9 cellular contexts compared by ENCODE assay signal in genomic region chr17:7043195-7043543, GRCh38. TPM values are rescaled to one million over a fixed set of nuclear protein-coding genes. Genes with fewer than 3 reads are reported as not detected.
DNase-seq lines count a peak whose midpoint lies in the region; ATAC-seq and TF ChIP-seq lines count a peak whose summit lies in the region.
"Had no signal": no experiment of that assay in that cellular context is flagged by ENCODE, and none has a peak within 500 bp of the region (broad histone marks: within the 10 kb centered on the region; RNA-seq: fewer than 3 reads in every experiment).

No MANE protein-coding gene starts in this region.

- DNase-seq in Caco-2 (no peak), heart right ventricle (no peak), prostate gland (ENCODE audit: low spot score) (no peak), epidermal melanocyte (ENCODE audit: insufficient read length, low spot score) (no peak), SW480 (ENCODE audit: low spot score) (no peak)
- DNase-seq in activated CD8-positive, alpha-beta T cell treated with anti-CD3 and anti-CD28 coated beads for 36 hours = no peak
- no peak for DNase-seq in stimulated activated CD4-positive, alpha-beta T cell treated with anti-CD3 and anti-CD28 coated beads, Interleukin-2, amount 100 ng/mL, for 24 hours
- DNase-seq: NCI-H187 treated with DMSO at 0.1 percent for 48 hours had no signal

- CTCF ChIA-PET in Caco-2 (lab: Charles Lee) = no interaction called here
- CTCF ChIA-PET in activated CD8-positive, alpha-beta T cell treated with anti-CD3 and anti-CD28 coated beads for 36 hours (lab: Charles Lee) = interaction anchor here (1.3 to 12.3 kb wide), 3 partner anchors 39 to 94 kb away, joined by 3 to 371 read pairs (median 4); no protein-coding TSS in a partner anchor

- H3K36me3 ChIP-seq in Caco-2 (ENCODE audit: control insufficient read depth, insufficient read depth, low read length) = no peaks in the 10 kb centered on the region
- H3K36me3 ChIP-seq in heart right ventricle = no peaks in the 10 kb centered on the region
- no peaks in the 10 kb centered on the region for H3K36me3 ChIP-seq in prostate gland

- TF ChIP-seq CTCF in Caco-2 (IDR thresholded peaks at IDR 0.05; ENCODE audit: insufficient read depth in 1 of 2, low read depth in 1 of 2, low read length in 1 of 2, severe bottlenecking in 1 of 2, unreplicated experiment in 1 of 2) (no peak), heart right ventricle (IDR thresholded peaks at IDR 0.05) (no peak), prostate gland (IDR thresholded peaks at IDR 0.05) (no peak)
- TF ChIP-seq CTCF in activated CD8-positive, alpha-beta T cell treated with anti-CD3 and anti-CD28 coated beads for 36 hours (IDR thresholded peaks at IDR 0.05) = no peak

- intact Hi-C loops in Caco-2 (cut with micrococcal nuclease; ENCODE audit: unreplicated experiment) = no loop called here
- intact Hi-C loops in activated CD8-positive, alpha-beta T cell treated with anti-CD3 and anti-CD28 coated beads for 36 hours (cut with micrococcal nuclease) = no loop called here
- intact Hi-C loops in heart right ventricle (cut with DNase I) = loop anchor here in 3 of 10 donors (10.0 kb wide), 2 partner anchors 252 to 262 kb away; partner anchors contain the start of genes YBX2 (in 2 of the 3) and EIF5A (in 1 of the 3)
- intact Hi-C loops in prostate gland (cut with DNase I) = loop anchor here (10.0 kb wide), 1 partner anchor 242 kb away; the partner anchor contains the start of gene SLC2A4

- H3K27me3 Mint-ChIP-seq in Caco-2 (ENCODE audit: insufficient read depth, unreplicated experiment) = no peaks in the 10 kb centered on the region
- H3K27me3 Mint-ChIP-seq in activated CD8-positive, alpha-beta T cell treated with anti-CD3 and anti-CD28 coated beads for 36 hours = peaks cover 2% of the 10 kb centered on the region

- H3K4me1 ChIP-seq in Caco-2 = peaks cover 8% of the 10 kb centered on the region; the same call in 1 of the 2 replicates
- peaks cover 9 to 44% (median 37%) of the 10 kb centered on the region in 9 donors for H3K4me1 ChIP-seq in heart right ventricle
- peaks cover 25% of the 10 kb centered on the region for H3K4me1 ChIP-seq in prostate gland (replicated peaks)

- H3K4me3 Mint-ChIP-seq in Caco-2 (ENCODE audit: unreplicated experiment) = no peak overlapping the region
- H3K4me3 Mint-ChIP-seq in activated CD8-positive, alpha-beta T cell treated with anti-CD3 and anti-CD28 coated beads for 36 hours = peak overlapping the region; percentile 77

- no peak overlapping the region for H3K27ac Mint-ChIP-seq in Caco-2 (ENCODE audit: unreplicated experiment)
- H3K27ac Mint-ChIP-seq in activated CD8-positive, alpha-beta T cell treated with anti-CD3 and anti-CD28 coated beads for 36 hours = peak overlapping the region; percentile 85

- H3K36me3 Mint-ChIP-seq in Caco-2 (ENCODE audit: insufficient read depth, unreplicated experiment) = peaks cover 14% of the 10 kb centered on the region
- H3K36me3 Mint-ChIP-seq in activated CD8-positive, alpha-beta T cell treated with anti-CD3 and anti-CD28 coated beads for 36 hours (ENCODE audit: low read depth) = peaks cover 1% of the 10 kb centered on the region

- peak overlapping the region in 8 of 10 donors; percentile 42 to 72 (median 66) for H3K27ac ChIP-seq in heart right ventricle
- H3K27ac ChIP-seq in prostate gland = peak overlapping the region in 1 of 2 donors; percentile 27

- 1 to 4% methylated on average over 25 of the region's 25 CpGs for WGBS in heart right ventricle, 2 donors
- WGBS in prostate gland = 5% methylated on average over 25 of the region's 25 CpGs

- BruUV-seq in Caco-2 (replicated peaks; lab: Mats Ljungman, UMichigan) = no TSS peak

- POLR2A ChIA-PET in Caco-2 (lab: Charles Lee) = no interaction called here
- POLR2A ChIA-PET in activated CD8-positive, alpha-beta T cell treated with anti-CD3 and anti-CD28 coated beads for 36 hours (lab: Charles Lee) = interaction anchor here (1.3 kb wide), 1 partner anchor 89 kb away, joined by 3 read pairs; no protein-coding TSS in a partner anchor

- H3K4me1 Mint-ChIP-seq in Caco-2 (ENCODE audit: low read depth, unreplicated experiment) = peaks cover 7% of the 10 kb centered on the region
- peaks cover 41% of the 10 kb centered on the region for H3K4me1 Mint-ChIP-seq in activated CD8-positive, alpha-beta T cell treated with anti-CD3 and anti-CD28 coated beads for 36 hours (ENCODE audit: low read depth)

- ATAC-seq in activated CD8-positive, alpha-beta T cell treated with anti-CD3 and anti-CD28 coated beads for 36 hours = no peak
- ATAC-seq in heart right ventricle (peak; percentile 7 to 66 (median 44)), GM18858 (IDR thresholded peaks at IDR 0.05; ENCODE audit: unreplicated experiment) (no peak)

- H3K4me3 ChIP-seq in Caco-2 (ENCODE audit: low read depth, low read length) = peak overlapping the region; percentile 38
- peak overlapping the region; percentile 40 to 63 (median 55) for H3K4me3 ChIP-seq in heart right ventricle
- H3K4me3 ChIP-seq in prostate gland = peak overlapping the region; percentile 21 to 32

- no peak for TF ChIP-seq POLR2A in prostate gland (IDR thresholded peaks at IDR 0.05)

- H3K27me3 ChIP-seq in Caco-2 (replicated peaks; ENCODE audit: control insufficient read depth, insufficient read depth, low read length) = no peaks in the 10 kb centered on the region
- peaks cover 5 to 55% (median 29%) of the 10 kb centered on the region in 7 donors for H3K27me3 ChIP-seq in heart right ventricle
- H3K27me3 ChIP-seq in prostate gland (replicated peaks; ENCODE audit: insufficient read depth) = no peaks in the 10 kb centered on the region

- H3K9me3 Mint-ChIP-seq in Caco-2 (ENCODE audit: unreplicated experiment) = no peaks in the 10 kb centered on the region
- H3K9me3 Mint-ChIP-seq in activated CD8-positive, alpha-beta T cell treated with anti-CD3 and anti-CD28 coated beads for 36 hours = no peaks in the 10 kb centered on the region

- H3K9me3 ChIP-seq in Caco-2 (no peaks in the 10 kb centered on the region), heart right ventricle (no peaks in the 10 kb centered on the region), prostate gland (no peaks in the 10 kb centered on the region)

RNA-seq across cellular contexts. Expression of gene SLC16A11, which starts 0.7 kb away (rescaled TPM):
- total RNA-seq in Caco-2 (2022) (0.35 and 0.43 TPM in 2 replicates), heart right ventricle (1 to 10 TPM in 1 of 10 donors, under 1 TPM in 9; 0.19 to 1.1 (median 0.48) TPM), prostate gland (1 to 10 TPM; 1.8 to 2.3 TPM)
- 1 to 10 TPM; 3.1 to 3.4 TPM for total RNA-seq in activated CD8-positive, alpha-beta T cell treated with anti-CD3 and anti-CD28 coated beads for 36 hours
- 1 to 10 TPM in 1 of 2 donors, under 1 TPM in 1; 0.78 to 2.1 TPM for polyA plus RNA-seq in heart right ventricle

RNA-seq across cellular contexts. Expression of gene SLC16A13, which starts 7.4 kb away (rescaled TPM):
- total RNA-seq in Caco-2 (2022) (7.1 and 8.7 TPM in 2 replicates), heart right ventricle (1 to 10 TPM in 9 of 10 donors, under 1 TPM in 1; 0.70 to 2.1 (median 1.5) TPM), prostate gland (1 to 10 TPM; 1.7 to 1.8 TPM)
- total RNA-seq in activated CD8-positive, alpha-beta T cell treated with anti-CD3 and anti-CD28 coated beads for 36 hours = 1 to 10 TPM; 4.8 to 5.9 TPM
- 1 to 10 TPM; 1.1 to 2.0 TPM for polyA plus RNA-seq in heart right ventricle

RNA-seq across cellular contexts. Expression of gene BCL6B, which starts 20.3 kb away (rescaled TPM):
- not detected in 2 replicates for total RNA-seq in Caco-2 (2022)
- total RNA-seq in activated CD8-positive, alpha-beta T cell treated with anti-CD3 and anti-CD28 coated beads for 36 hours = 1 to 10 TPM; 1.2 to 2.4 TPM
- 10 to 100 TPM in 8 of 10 donors, 1 to 10 TPM in 2; 9.6 to 35.4 (median 18.3) TPM for total RNA-seq in heart right ventricle
- polyA plus RNA-seq in heart right ventricle = 1 to 10 TPM; 9.5 to 9.7 TPM
- 1 to 10 TPM in 1 of 2 donors, under 1 TPM in 1; 0.96 to 4.0 TPM for total RNA-seq in prostate gland

RNA-seq across cellular contexts. Expression of gene RNASEK, which starts 30.7 kb away (rescaled TPM):
- total RNA-seq in Caco-2 (2022) = 61.9 and 63.0 TPM in 2 replicates
- total RNA-seq in activated CD8-positive, alpha-beta T cell treated with anti-CD3 and anti-CD28 coated beads for 36 hours = 100 to 1,000 TPM in 1 of 2 experiments, 10 to 100 TPM in 1; 98.4 to 107 TPM
- total RNA-seq in heart right ventricle = 100 to 1,000 TPM; 144 to 241 (median 160) TPM
- 100 to 1,000 TPM; 220 to 429 TPM for polyA plus RNA-seq in heart right ventricle
- 100 to 1,000 TPM; 348 to 418 TPM for total RNA-seq in prostate gland

RNA-seq across cellular contexts. Expression of gene CLEC10A, which starts 36.9 kb away (rescaled TPM):
- not detected in 2 replicates for total RNA-seq in Caco-2 (2022)
- total RNA-seq in activated CD8-positive, alpha-beta T cell treated with anti-CD3 and anti-CD28 coated beads for 36 hours = not detected
- total RNA-seq in heart right ventricle = 10 to 100 TPM in 1 of 10 donors, 1 to 10 TPM in 9; 1.4 to 26.3 (median 2.1) TPM
- polyA plus RNA-seq in heart right ventricle = 1 to 10 TPM; 2.5 to 3.4 TPM
- total RNA-seq in prostate gland = 1 to 10 TPM in 1 of 2 donors, under 1 TPM in 1; 0.55 to 5.7 TPM

Comparison
In these comparisons a context has a peak if more than half of its experiments do, and no peak if none do; other contexts are left out.
1. ATAC-seq: peak in heart right ventricle (8 of 8); none in activated CD8-positive, alpha-beta T cell treated with anti-CD3 and anti-CD28 coated beads for 36 hours (single experiment) and GM18858 (single experiment).
2. Peak in every context shown above with its lines, with median percentiles within 50 percentile points of each other: H3K4me3 ChIP-seq.